ENCODE assay signal across 3 cellular contexts in genomic region chr1:117544509-117545109, GRCh38.
TF ChIP-seq lines count a peak whose summit lies in the region.

No MANE protein-coding gene starts in this region.

TF ChIP-seq in IMR-90, 13 proteins besides CTCF, POLR2A, EP300 and RAD21:
- TF ChIP-seq MXI1 (IDR thresholded peaks at IDR 0.05; ENCODE audit: borderline replicate concordance, low read depth, low read length) (no peak), ELK1 (IDR thresholded peaks at IDR 0.05; ENCODE audit: borderline replicate concordance, low read depth, low read length) (no peak), NFE2L2 (IDR thresholded peaks at IDR 0.05; ENCODE audit: low read depth, low read length) (no peak), RCOR1 (IDR thresholded peaks at IDR 0.05; ENCODE audit: insufficient replicate concordance, low read length) (no peak), MAFK (IDR thresholded peaks at IDR 0.05; ENCODE audit: low read depth, low read length) (no peak), MAZ (IDR thresholded peaks at IDR 0.05; ENCODE audit: borderline replicate concordance, low read depth, low read length) (no peak), CHD1 (IDR thresholded peaks at IDR 0.05; ENCODE audit: low read depth, low read length) (no peak), FOS (IDR thresholded peaks at IDR 0.05; ENCODE audit: low read depth, low read length) (no peak), CEBPB (IDR thresholded peaks at IDR 0.05; ENCODE audit: low read depth, low read length) (no peak), SMC3 (IDR thresholded peaks at IDR 0.05; ENCODE audit: low read depth, low read length) (no peak), RFX5 (IDR thresholded peaks at IDR 0.05; ENCODE audit: low read depth, low read length) (no peak), USF2 (IDR thresholded peaks at IDR 0.05; ENCODE audit: low read depth, low read length) (no peak), BHLHE40 (IDR thresholded peaks at IDR 0.05; ENCODE audit: low read depth, low read length) (no peak)

TF ChIP-seq in WTC11, 78 proteins besides CTCF, POLR2A, EP300 and RAD21 (continued from another document):
- no peak for TF ChIP-seq ZNF138 (CRISPR knock-in tag; conservative IDR thresholded peaks at IDR 0.05)
- no peak for TF ChIP-seq ZNF219 (CRISPR knock-in tag; IDR thresholded peaks at IDR 0.05; ENCODE audit: borderline replicate concordance)
- TF ChIP-seq GABPB1 (CRISPR knock-in tag; IDR thresholded peaks at IDR 0.05): peak; percentile 63
TF ChIP-seq in WTC11: peak in this region for 1.

TF ChIP-seq in HepG2, 621 proteins besides CTCF, POLR2A, EP300 and RAD21 (continues in another document):
- TF ChIP-seq ETV5 (CRISPR knock-in tag; IDR thresholded peaks at IDR 0.05; ENCODE audit: borderline replicate concordance): no peak
- TF ChIP-seq ZFP36L1 (CRISPR knock-in tag; IDR thresholded peaks at IDR 0.05): no peak
- no peak for TF ChIP-seq MXD1 (CRISPR knock-in tag; IDR thresholded peaks at IDR 0.05)
- peak; percentile 99 for TF ChIP-seq ZNF12 (CRISPR knock-in tag; IDR thresholded peaks at IDR 0.05)
- TF ChIP-seq PAX8 (CRISPR knock-in tag; IDR thresholded peaks at IDR 0.05; ENCODE audit: borderline replicate concordance): no peak
- TF ChIP-seq PHF5A (CRISPR knock-in tag; IDR thresholded peaks at IDR 0.05; ENCODE audit: low read depth, unreplicated experiment): no peak
- TF ChIP-seq KLF15 (CRISPR knock-in tag; IDR thresholded peaks at IDR 0.05; ENCODE audit: borderline replicate concordance): no peak
- no peak for TF ChIP-seq TIGD3 (CRISPR knock-in tag; IDR thresholded peaks at IDR 0.05; ENCODE audit: borderline replicate concordance)
- TF ChIP-seq TBX3 (IDR thresholded peaks at IDR 0.05; ENCODE audit: borderline replicate concordance): no peak
- TF ChIP-seq SMARCE1 (IDR thresholded peaks at IDR 0.05; ENCODE audit: borderline replicate concordance): no peak
- TF ChIP-seq RBAK (CRISPR knock-in tag; IDR thresholded peaks at IDR 0.05): no peak
- no peak for TF ChIP-seq ZSCAN30 (CRISPR knock-in tag; IDR thresholded peaks at IDR 0.05)
- TF ChIP-seq ZSCAN25 (CRISPR knock-in tag; IDR thresholded peaks at IDR 0.05): no peak
- peak; percentile 94 for TF ChIP-seq ZNF644 (CRISPR knock-in tag; IDR thresholded peaks at IDR 0.05; ENCODE audit: low read depth)
- no peak for TF ChIP-seq MIXL1 (CRISPR knock-in tag; IDR thresholded peaks at IDR 0.05)
- TF ChIP-seq EHMT2 (IDR thresholded peaks at IDR 0.05; ENCODE audit: borderline replicate concordance, low read depth, low read length): no peak; the same call in 1 of the 2 replicates
- TF ChIP-seq HIC2 (CRISPR knock-in tag; IDR thresholded peaks at IDR 0.05; ENCODE audit: low read depth): no peak
- TF ChIP-seq PCBP1 (IDR thresholded peaks at IDR 0.05; ENCODE audit: borderline replicate concordance, low read depth, low read length): no peak
- TF ChIP-seq STAT6 (CRISPR knock-in tag; IDR thresholded peaks at IDR 0.05; ENCODE audit: borderline replicate concordance): no peak
- no peak for TF ChIP-seq CBX5 (CRISPR knock-in tag; IDR thresholded peaks at IDR 0.05; ENCODE audit: borderline replicate concordance)
- TF ChIP-seq ESRRA (CRISPR knock-in tag; IDR thresholded peaks at IDR 0.05; ENCODE audit: low read depth): no peak
- TF ChIP-seq ZBTB3 (CRISPR knock-in tag; IDR thresholded peaks at IDR 0.05; ENCODE audit: borderline replicate concordance, low read depth): no peak
- no peak for TF ChIP-seq GZF1 (CRISPR knock-in tag; IDR thresholded peaks at IDR 0.05)
- no peak for TF ChIP-seq SIN3B (IDR thresholded peaks at IDR 0.05; ENCODE audit: low read length)
- TF ChIP-seq ZNF674 (CRISPR knock-in tag; IDR thresholded peaks at IDR 0.05; ENCODE audit: low read depth): no peak
- TF ChIP-seq PAF1 (CRISPR knock-in tag; IDR thresholded peaks at IDR 0.05): no peak
- no peak for TF ChIP-seq NR2F2 (IDR thresholded peaks at IDR 0.05; ENCODE audit: borderline replicate concordance, low read depth)
- no peak for TF ChIP-seq RFXAP (CRISPR knock-in tag; IDR thresholded peaks at IDR 0.05; ENCODE audit: borderline replicate concordance)
- TF ChIP-seq THAP7 (CRISPR knock-in tag; IDR thresholded peaks at IDR 0.05): no peak
- no peak for TF ChIP-seq SNAI1 (CRISPR knock-in tag; IDR thresholded peaks at IDR 0.05; ENCODE audit: borderline replicate concordance)
- TF ChIP-seq PRDM10 (CRISPR knock-in tag; IDR thresholded peaks at IDR 0.05; ENCODE audit: low read depth): no peak
- TF ChIP-seq ZBTB39 (CRISPR knock-in tag; IDR thresholded peaks at IDR 0.05): no peak
- no peak for TF ChIP-seq ZNF83 (CRISPR knock-in tag; IDR thresholded peaks at IDR 0.05; ENCODE audit: borderline replicate concordance)
- no peak for TF ChIP-seq AGO2 (optimal IDR thresholded peaks at IDR 0.05; ENCODE audit: low read depth, low read length)
- no peak for TF ChIP-seq E2F5 (CRISPR knock-in tag; conservative IDR thresholded peaks at IDR 0.05)
- no peak for TF ChIP-seq ZNF780A (CRISPR knock-in tag; IDR thresholded peaks at IDR 0.05)
- no peak for TF ChIP-seq NR2C2 (CRISPR knock-in tag; IDR thresholded peaks at IDR 0.05; ENCODE audit: borderline replicate concordance)
- TF ChIP-seq ZFP36 (IDR thresholded peaks at IDR 0.05; ENCODE audit: borderline replicate concordance, low read depth, low read length, partially characterized antibody): no peak
- TF ChIP-seq CEBPB (IDR thresholded peaks at IDR 0.05; ENCODE audit: borderline replicate concordance, low read depth, low read length): peak; percentile 90
- no peak for TF ChIP-seq SAFB2 (CRISPR knock-in tag; IDR thresholded peaks at IDR 0.05; ENCODE audit: borderline replicate concordance, low read depth)
